16 cellular contexts compared by ENCODE assay signal in genomic region chr2:239360008-239360407, GRCh38.
"Had no signal": no experiment of that assay in that cellular context is flagged by ENCODE, and none has a peak within 500 bp of the region (broad histone marks: within the 10 kb centered on the region; RNA-seq: fewer than 3 reads in every experiment).

No MANE protein-coding gene starts in this region.

- DNase-seq: effector memory CD8-positive, alpha-beta T cell; esophagus squamous epithelium; kidney; left cardiac atrium; left ventricle myocardium inferior; naive thymus-derived CD4-positive, alpha-beta T cell; stimulated activated CD4-positive, alpha-beta T cell treated with anti-CD3 and anti-CD28 coated beads, Interleukin-2, amount 100 ng/mL, for 24 hours; stimulated activated CD4-positive, alpha-beta T cell treated with anti-CD3 and anti-CD28 coated beads, Interleukin-4, amount 100 ng/mL, for 4 hours; stimulated activated naive B cell treated with anti-CD40 and anti-IgM and Interleukin-4, amounts not matched to agents 10 μg/mL and 1 μg/mL and 100 μg/mL, for 72 hours; stomach had no signal

- H3K27ac ChIP-seq: esophagus squamous epithelium, left ventricle myocardium inferior, ovary had no signal

- H3K4me3 Mint-ChIP-seq: central memory CD8-positive, alpha-beta T cell; effector memory CD8-positive, alpha-beta T cell; naive thymus-derived CD4-positive, alpha-beta T cell; stimulated activated naive B cell treated with anti-CD40 and anti-IgM and Interleukin-4, amounts not matched to agents 10 μg/mL and 1 μg/mL and 100 μg/mL, for 72 hours; type B pancreatic cell had no signal

- H3K9me3 ChIP-seq: esophagus squamous epithelium, left ventricle myocardium inferior, ovary, stomach, uterus had no signal

- H3K9me3 Mint-ChIP-seq: effector memory CD8-positive, alpha-beta T cell had no signal

- H3K36me3 ChIP-seq: esophagus squamous epithelium, left ventricle myocardium inferior, ovary, stomach, uterus had no signal

- H3K27me3 ChIP-seq: esophagus squamous epithelium, ovary, stomach, uterus had no signal

- H3K27ac Mint-ChIP-seq: effector memory CD8-positive, alpha-beta T cell; type B pancreatic cell had no signal

- H3K27me3 Mint-ChIP-seq: central memory CD8-positive, alpha-beta T cell; effector memory CD8-positive, alpha-beta T cell; naive thymus-derived CD4-positive, alpha-beta T cell; progenitor cell of endocrine pancreas; stimulated activated naive B cell treated with anti-CD40 and anti-IgM and Interleukin-4, amounts not matched to agents 10 μg/mL and 1 μg/mL and 100 μg/mL, for 72 hours; type B pancreatic cell had no signal

- ATAC-seq: effector memory CD8-positive, alpha-beta T cell; naive thymus-derived CD4-positive, alpha-beta T cell; stimulated activated naive B cell treated with anti-CD40 and anti-IgM and Interleukin-4, amounts not matched to agents 10 μg/mL and 1 μg/mL and 100 μg/mL, for 72 hours had no signal

- H3K4me3 ChIP-seq: esophagus squamous epithelium, left ventricle myocardium inferior, ovary, skin epidermis, stomach, uterus had no signal
